Comparison of ENCODE assay signal across 8 cellular contexts in the genomic region with DNA sequence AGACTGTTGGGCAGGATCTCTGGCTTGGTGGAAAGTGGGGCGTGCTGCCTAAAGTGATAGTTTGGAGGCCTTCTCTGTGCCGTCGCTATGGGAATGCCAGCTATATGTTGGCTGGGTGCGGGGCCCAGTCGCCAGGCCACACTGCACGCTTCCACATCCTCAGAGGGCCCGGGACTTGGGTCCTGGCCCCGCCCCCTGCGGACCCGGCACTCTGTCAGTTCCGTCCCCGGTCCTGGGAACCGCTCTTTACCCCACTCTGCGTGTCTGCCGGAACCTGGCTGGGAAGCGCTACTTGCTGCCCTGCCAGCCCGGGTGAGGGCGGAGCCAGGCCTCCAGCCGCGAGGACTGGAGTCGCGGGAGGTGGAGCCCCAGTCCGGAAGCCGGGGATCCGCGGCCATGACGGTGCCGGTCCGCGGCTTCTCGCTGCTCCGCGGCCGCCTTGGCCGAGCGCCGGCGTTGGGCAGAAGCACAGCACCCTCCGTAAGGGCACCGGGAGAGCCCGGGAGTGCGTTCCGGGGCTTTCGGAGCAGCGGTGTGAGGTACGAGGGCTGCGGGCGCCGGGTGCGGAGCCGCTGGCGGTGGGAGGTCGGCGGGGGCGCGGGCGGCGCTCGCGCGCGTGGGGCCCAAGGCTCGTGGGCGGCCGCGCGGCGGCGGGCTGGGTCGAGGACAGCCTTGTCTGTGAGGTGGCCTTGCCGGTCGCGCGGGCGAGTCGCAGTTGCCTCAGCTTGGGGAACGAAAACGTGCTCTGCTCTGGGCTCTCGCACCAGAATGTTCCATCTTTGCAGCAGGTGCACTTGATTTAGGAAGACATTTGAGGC. TPM values are rescaled to one million over a fixed set of nuclear protein-coding genes. Genes with fewer than 3 reads are reported as not detected.
DNase-seq lines count a peak whose midpoint lies in the region; ATAC-seq and TF ChIP-seq lines count a peak whose summit lies in the region.

A gene (plus strand): TSS at position 376 of the 818 bp plus-strand sequence. CDS start 21 bp downstream, at position 397.

- H3K27me3 ChIP-seq in PC-3 (ENCODE audit: low read length) (no peaks in the 10 kb centered on the region), esophagus (ENCODE audit: control insufficient read depth in 1 of 2, insufficient read depth in 2 of 2, low read length in 2 of 2) (no peaks in the 10 kb centered on the region), mucosa of stomach (ENCODE audit: control insufficient read depth, insufficient read depth, low read length) (no peaks in the 10 kb centered on the region)

- H3K27ac Mint-ChIP-seq in IgD-negative memory B cell = peak within 1 kb of the TSS; percentile 73 to 91 (median 86)
- peak within 1 kb of the TSS; percentile 95 for H3K27ac Mint-ChIP-seq in activated T-cell treated with anti-CD3 and anti-CD28 coated beads, Interleukin-2, amount 50 U/mL, for 24 hours

- H3K27ac ChIP-seq in PC-3 (ENCODE audit: low read length) (peak within 1 kb of the TSS; percentile 84), esophagus (ENCODE audit: low read depth in 2 of 2, low read length in 1 of 2) (peak within 1 kb of the TSS; percentile 93 to 96)

- CTCF ChIA-PET in PC-3 (lab: Charles Lee) = no interaction called here

- H3K9me2 ChIP-seq in PC-3 (replicated peaks; ENCODE audit: low read length) = no peaks in the 10 kb centered on the region

- H3K27me3 Mint-ChIP-seq in IgD-negative memory B cell = no peaks in the 10 kb centered on the region
- no peaks in the 10 kb centered on the region for H3K27me3 Mint-ChIP-seq in activated T-cell treated with anti-CD3 and anti-CD28 coated beads, Interleukin-2, amount 50 U/mL, for 24 hours

- peaks cover 7% of the 10 kb centered on the region for H3K36me3 Mint-ChIP-seq in IgD-negative memory B cell
- H3K36me3 Mint-ChIP-seq in activated T-cell treated with anti-CD3 and anti-CD28 coated beads, Interleukin-2, amount 50 U/mL, for 24 hours (ENCODE audit: low read depth) = peaks cover 45% of the 10 kb centered on the region

- intact Hi-C loops in PC-3 (cut with micrococcal nuclease) = loop anchor here (1.0 kb wide), 1 partner anchor 41 kb away; no protein-coding TSS in a partner anchor

- H3K9ac ChIP-seq in PC-3 (ENCODE audit: low read length) (peak within 1 kb of the TSS; percentile 82), mucosa of stomach (ENCODE audit: low read length) (peak within 1 kb of the TSS; percentile 72)

- peak within 1 kb of the TSS; percentile 85 for H2AFZ ChIP-seq in PC-3 (ENCODE audit: low read length)

- POLR2A ChIA-PET in PC-3 (lab: Charles Lee; ENCODE audit: unreplicated experiment) = interaction anchor here (0.5 to 0.7 kb wide), 5 partner anchors 11 to 1803 kb away, joined by 3 to 6 read pairs (median 3); a partner anchor contains a TSS

- H3K36me3 ChIP-seq in PC-3 (ENCODE audit: low read depth, low read length) (peaks cover 31% of the 10 kb centered on the region), esophagus (ENCODE audit: control insufficient read depth in 2 of 2, insufficient read depth in 2 of 2, low read length in 1 of 2) (no peaks in the 10 kb centered on the region), mucosa of stomach (ENCODE audit: control insufficient read depth, insufficient read depth, low read length) (no peaks in the 10 kb centered on the region)

- H3K4me1 ChIP-seq in PC-3 (ENCODE audit: insufficient read depth, low read length) = peaks cover 27% of the 10 kb centered on the region
- H3K4me1 ChIP-seq in esophagus (ENCODE audit: control insufficient read depth in 2 of 2, insufficient read depth in 2 of 2, low read length in 1 of 2) = no peaks in the 10 kb centered on the region
- no peaks in the 10 kb centered on the region for H3K4me1 ChIP-seq in mucosa of stomach (ENCODE audit: control insufficient read depth, insufficient read depth, low read length)

- H3K9me3 ChIP-seq in PC-3 (ENCODE audit: low read length) (no peaks in the 10 kb centered on the region), esophagus (ENCODE audit: control insufficient read depth in 2 of 2, insufficient read depth in 1 of 2, low read depth in 1 of 2, low read length in 1 of 2) (no peaks in the 10 kb centered on the region), mucosa of stomach (ENCODE audit: control insufficient read depth, low read length) (no peaks in the 10 kb centered on the region)

- H3K79me2 ChIP-seq in PC-3 (ENCODE audit: low read length) = peaks cover 63% of the 10 kb centered on the region

- H3K4me3 ChIP-seq in PC-3 (ENCODE audit: low read length) = peak within 1 kb of the TSS; percentile 82
- H3K4me3 ChIP-seq in esophagus (ENCODE audit: low read depth in 1 of 2, low read length in 2 of 2) = peak within 1 kb of the TSS; percentile 78 to 92
- H3K4me3 ChIP-seq in mucosa of stomach (ENCODE audit: low read length) = peak within 1 kb of the TSS; percentile 73

- WGBS in esophagus, 2 donors = 1% methylated on average over 62 to 79 of the region's 79 CpGs

- BruUV-seq in PC-3 (replicated peaks; lab: Mats Ljungman, UMichigan) = no TSS peak

- H3K4me3 Mint-ChIP-seq in IgD-negative memory B cell = peak within 1 kb of the TSS; percentile 92 to 96 (median 94)
- peak within 1 kb of the TSS; percentile 92 for H3K4me3 Mint-ChIP-seq in activated T-cell treated with anti-CD3 and anti-CD28 coated beads, Interleukin-2, amount 50 U/mL, for 24 hours

- no peaks in the 10 kb centered on the region for H3F3A ChIP-seq in PC-3 (ENCODE audit: low read length, unreplicated experiment)

- H3K4me1 Mint-ChIP-seq in IgD-negative memory B cell = peaks cover 14 to 24% (median 16%) of the 10 kb centered on the region in 3 donors
- peaks cover 30% of the 10 kb centered on the region for H3K4me1 Mint-ChIP-seq in activated T-cell treated with anti-CD3 and anti-CD28 coated beads, Interleukin-2, amount 50 U/mL, for 24 hours (ENCODE audit: low read depth)

- DNase-seq in DMS53 (lab: John Stamatoyannopoulos, UW) (peak; percentile 97), PC-3 (peak; percentile 99)
- DNase-seq in activated T-cell treated with anti-CD3 and anti-CD28 coated beads, Interleukin-2, amount 50 U/mL, for 24 hours = peak; percentile 92
- DNase-seq in stimulated activated CD8-positive, alpha-beta memory T cell treated with anti-CD3 and anti-CD28 coated beads, Interleukin-4, amount 100 ng/mL, for 48 hours = peak; percentile 87

- ATAC-seq in GM21576 (IDR thresholded peaks at IDR 0.05; ENCODE audit: unreplicated experiment) (peak; percentile 98), PC-3 (peak; percentile 96)

- H3K4me2 ChIP-seq in PC-3 (ENCODE audit: low read length) = peak within 1 kb of the TSS; percentile 87

- no peak for TF ChIP-seq CTCF in PC-3 (conservative IDR thresholded peaks at IDR 0.05; ENCODE audit: low read depth, low read length)

- H3K9me3 Mint-ChIP-seq in IgD-negative memory B cell = no peaks in the 10 kb centered on the region
- H3K9me3 Mint-ChIP-seq in activated T-cell treated with anti-CD3 and anti-CD28 coated beads, Interleukin-2, amount 50 U/mL, for 24 hours = no peaks in the 10 kb centered on the region

- H4K20me1 ChIP-seq in PC-3 (ENCODE audit: low read length) = peaks cover 25% of the 10 kb centered on the region

RNA-seq across cellular contexts. Expression of the gene that starts here (rescaled TPM):
- polyA plus RNA-seq in IgD-negative memory B cell (5.1 TPM), esophagus (1 to 10 TPM; 5.9 to 6.2 TPM)
- 33.4 and 34.0 TPM in 2 replicates for total RNA-seq in PC-3 (2014; rRNA removed)

Comparison
In these comparisons a context has a peak if more than half of its experiments do, and no peak if none do; other contexts are left out.
1. Peak in every context shown above with its lines: DNase-seq, ATAC-seq, H3K4me3 ChIP-seq and H3K27ac ChIP-seq.